In the genomic region with DNA sequence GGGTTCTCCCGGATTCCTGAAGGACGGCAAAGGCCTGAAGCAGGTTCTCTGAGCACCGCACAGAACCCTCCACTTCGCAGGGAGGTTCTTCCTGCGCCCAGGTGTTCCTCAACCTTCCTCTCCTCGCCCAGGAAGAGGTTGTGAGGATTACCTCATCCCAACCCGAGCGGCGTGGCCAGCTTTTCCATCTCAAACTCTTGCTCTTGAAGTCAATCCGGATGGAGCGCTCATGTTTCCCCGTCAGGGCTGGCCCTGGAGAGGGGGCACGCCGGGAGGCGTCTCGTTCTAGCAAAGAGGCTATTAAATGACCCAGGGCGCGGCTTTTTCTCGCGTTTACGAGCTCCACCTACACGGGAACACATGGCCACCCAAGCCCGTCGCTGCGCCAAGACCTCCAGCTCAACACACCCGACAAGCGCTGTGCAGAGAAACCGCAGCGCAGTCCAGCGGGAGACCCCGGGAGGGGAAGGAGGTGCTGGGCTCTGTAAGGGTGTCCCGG, we compare ENCODE assay signal across 1 cellular context.
A peak's percentile ranks its signal among the peaks of the same experiment; 100 is the strongest.
TF ChIP-seq lines count a peak whose summit lies in the region.

No MANE protein-coding gene starts in this region.

TF ChIP-seq in K562, 482 proteins besides CTCF, POLR2A, EP300 and RAD21 (continued from another document and continues in another):
- TF ChIP-seq, protein P1, sequence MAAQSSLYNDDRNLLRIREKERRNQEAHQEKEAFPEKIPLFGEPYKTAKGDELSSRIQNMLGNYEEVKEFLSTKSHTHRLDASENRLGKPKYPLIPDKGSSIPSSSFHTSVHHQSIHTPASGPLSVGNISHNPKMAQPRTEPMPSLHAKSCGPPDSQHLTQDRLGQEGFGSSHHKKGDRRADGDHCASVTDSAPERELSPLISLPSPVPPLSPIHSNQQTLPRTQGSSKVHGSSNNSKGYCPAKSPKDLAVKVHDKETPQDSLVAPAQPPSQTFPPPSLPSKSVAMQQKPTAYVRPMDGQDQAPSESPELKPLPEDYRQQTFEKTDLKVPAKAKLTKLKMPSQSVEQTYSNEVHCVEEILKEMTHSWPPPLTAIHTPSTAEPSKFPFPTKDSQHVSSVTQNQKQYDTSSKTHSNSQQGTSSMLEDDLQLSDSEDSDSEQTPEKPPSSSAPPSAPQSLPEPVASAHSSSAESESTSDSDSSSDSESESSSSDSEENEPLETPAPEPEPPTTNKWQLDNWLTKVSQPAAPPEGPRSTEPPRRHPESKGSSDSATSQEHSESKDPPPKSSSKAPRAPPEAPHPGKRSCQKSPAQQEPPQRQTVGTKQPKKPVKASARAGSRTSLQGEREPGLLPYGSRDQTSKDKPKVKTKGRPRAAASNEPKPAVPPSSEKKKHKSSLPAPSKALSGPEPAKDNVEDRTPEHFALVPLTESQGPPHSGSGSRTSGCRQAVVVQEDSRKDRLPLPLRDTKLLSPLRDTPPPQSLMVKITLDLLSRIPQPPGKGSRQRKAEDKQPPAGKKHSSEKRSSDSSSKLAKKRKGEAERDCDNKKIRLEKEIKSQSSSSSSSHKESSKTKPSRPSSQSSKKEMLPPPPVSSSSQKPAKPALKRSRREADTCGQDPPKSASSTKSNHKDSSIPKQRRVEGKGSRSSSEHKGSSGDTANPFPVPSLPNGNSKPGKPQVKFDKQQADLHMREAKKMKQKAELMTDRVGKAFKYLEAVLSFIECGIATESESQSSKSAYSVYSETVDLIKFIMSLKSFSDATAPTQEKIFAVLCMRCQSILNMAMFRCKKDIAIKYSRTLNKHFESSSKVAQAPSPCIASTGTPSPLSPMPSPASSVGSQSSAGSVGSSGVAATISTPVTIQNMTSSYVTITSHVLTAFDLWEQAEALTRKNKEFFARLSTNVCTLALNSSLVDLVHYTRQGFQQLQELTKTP (IDR thresholded peaks at IDR 0.05; ENCODE audit: low read depth in 1 of 2, partially characterized antibody in 2 of 2), result peak in 1 of 2 experiments; percentile 76
- TF ChIP-seq HMGN3 (IDR thresholded peaks at IDR 0.05; ENCODE audit: borderline replicate concordance, extremely low read depth, insufficient read length, low read depth, low read length) (no peak), TOE1 (IDR thresholded peaks at IDR 0.05; ENCODE audit: borderline replicate concordance) (0 out of 2 replicates have a peak, but pooled peaks have one; percentile 19), TOE1 (CRISPR knock-in tag; IDR thresholded peaks at IDR 0.05; ENCODE audit: borderline replicate concordance, low read depth) (no peak), RBFOX2 (IDR thresholded peaks at IDR 0.05; ENCODE audit: low read depth, low read length) (no peak), FOSL1 (tag; conservative IDR thresholded peaks at IDR 0.05) (0 out of 2 replicates have a peak, but pooled peaks have one; percentile 16), NR2C2 (CRISPR knock-in tag; IDR thresholded peaks at IDR 0.05) (peak; percentile 42; the same call in 1 of the 2 replicates), NR2C2 (tag; IDR thresholded peaks at IDR 0.05) (no peak), MYC (IDR thresholded peaks at IDR 0.05; ENCODE audit: low read depth, low read length) (peak; percentile 12; the same call in 1 of the 2 replicates), MYC (CRISPR knock-in tag; IDR thresholded peaks at IDR 0.05; ENCODE audit: borderline replicate concordance, low read depth) (peak; percentile 61; the same call in 1 of the 2 replicates), MTA1 (IDR thresholded peaks at IDR 0.05; ENCODE audit: borderline replicate concordance) (0 out of 2 replicates have a peak, but pooled peaks have one; percentile 67), BRCA1 (IDR thresholded peaks at IDR 0.05) (no peak), BRCA1 (CRISPR knock-in tag; IDR thresholded peaks at IDR 0.05) (no peak), ZNF785 (CRISPR knock-in tag; IDR thresholded peaks at IDR 0.05) (no peak), CHD2 (IDR thresholded peaks at IDR 0.05; ENCODE audit: low read depth, low read length) (peak; percentile 59; the same call in 1 of the 2 replicates), TEAD4 (IDR thresholded peaks at IDR 0.05; ENCODE audit: low read length) (0 out of 2 replicates have a peak, but pooled peaks have one; percentile 4), TEAD4 (CRISPR knock-in tag; IDR thresholded peaks at IDR 0.05; ENCODE audit: borderline replicate concordance) (no peak), HOXB6 (CRISPR knock-in tag; IDR thresholded peaks at IDR 0.05; ENCODE audit: borderline replicate concordance) (no peak), PHF8 (IDR thresholded peaks at IDR 0.05; ENCODE audit: borderline replicate concordance, low read length) (peak; percentile 68; the same call in 1 of the 2 replicates)
- TF ChIP-seq, protein P2, sequence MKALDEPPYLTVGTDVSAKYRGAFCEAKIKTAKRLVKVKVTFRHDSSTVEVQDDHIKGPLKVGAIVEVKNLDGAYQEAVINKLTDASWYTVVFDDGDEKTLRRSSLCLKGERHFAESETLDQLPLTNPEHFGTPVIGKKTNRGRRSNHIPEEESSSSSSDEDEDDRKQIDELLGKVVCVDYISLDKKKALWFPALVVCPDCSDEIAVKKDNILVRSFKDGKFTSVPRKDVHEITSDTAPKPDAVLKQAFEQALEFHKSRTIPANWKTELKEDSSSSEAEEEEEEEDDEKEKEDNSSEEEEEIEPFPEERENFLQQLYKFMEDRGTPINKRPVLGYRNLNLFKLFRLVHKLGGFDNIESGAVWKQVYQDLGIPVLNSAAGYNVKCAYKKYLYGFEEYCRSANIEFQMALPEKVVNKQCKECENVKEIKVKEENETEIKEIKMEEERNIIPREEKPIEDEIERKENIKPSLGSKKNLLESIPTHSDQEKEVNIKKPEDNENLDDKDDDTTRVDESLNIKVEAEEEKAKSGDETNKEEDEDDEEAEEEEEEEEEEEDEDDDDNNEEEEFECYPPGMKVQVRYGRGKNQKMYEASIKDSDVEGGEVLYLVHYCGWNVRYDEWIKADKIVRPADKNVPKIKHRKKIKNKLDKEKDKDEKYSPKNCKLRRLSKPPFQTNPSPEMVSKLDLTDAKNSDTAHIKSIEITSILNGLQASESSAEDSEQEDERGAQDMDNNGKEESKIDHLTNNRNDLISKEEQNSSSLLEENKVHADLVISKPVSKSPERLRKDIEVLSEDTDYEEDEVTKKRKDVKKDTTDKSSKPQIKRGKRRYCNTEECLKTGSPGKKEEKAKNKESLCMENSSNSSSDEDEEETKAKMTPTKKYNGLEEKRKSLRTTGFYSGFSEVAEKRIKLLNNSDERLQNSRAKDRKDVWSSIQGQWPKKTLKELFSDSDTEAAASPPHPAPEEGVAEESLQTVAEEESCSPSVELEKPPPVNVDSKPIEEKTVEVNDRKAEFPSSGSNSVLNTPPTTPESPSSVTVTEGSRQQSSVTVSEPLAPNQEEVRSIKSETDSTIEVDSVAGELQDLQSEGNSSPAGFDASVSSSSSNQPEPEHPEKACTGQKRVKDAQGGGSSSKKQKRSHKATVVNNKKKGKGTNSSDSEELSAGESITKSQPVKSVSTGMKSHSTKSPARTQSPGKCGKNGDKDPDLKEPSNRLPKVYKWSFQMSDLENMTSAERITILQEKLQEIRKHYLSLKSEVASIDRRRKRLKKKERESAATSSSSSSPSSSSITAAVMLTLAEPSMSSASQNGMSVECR (CRISPR knock-in tag; IDR thresholded peaks at IDR 0.05), result peak; percentile 42; the same call in 1 of the 2 replicates
- TF ChIP-seq, protein P3, sequence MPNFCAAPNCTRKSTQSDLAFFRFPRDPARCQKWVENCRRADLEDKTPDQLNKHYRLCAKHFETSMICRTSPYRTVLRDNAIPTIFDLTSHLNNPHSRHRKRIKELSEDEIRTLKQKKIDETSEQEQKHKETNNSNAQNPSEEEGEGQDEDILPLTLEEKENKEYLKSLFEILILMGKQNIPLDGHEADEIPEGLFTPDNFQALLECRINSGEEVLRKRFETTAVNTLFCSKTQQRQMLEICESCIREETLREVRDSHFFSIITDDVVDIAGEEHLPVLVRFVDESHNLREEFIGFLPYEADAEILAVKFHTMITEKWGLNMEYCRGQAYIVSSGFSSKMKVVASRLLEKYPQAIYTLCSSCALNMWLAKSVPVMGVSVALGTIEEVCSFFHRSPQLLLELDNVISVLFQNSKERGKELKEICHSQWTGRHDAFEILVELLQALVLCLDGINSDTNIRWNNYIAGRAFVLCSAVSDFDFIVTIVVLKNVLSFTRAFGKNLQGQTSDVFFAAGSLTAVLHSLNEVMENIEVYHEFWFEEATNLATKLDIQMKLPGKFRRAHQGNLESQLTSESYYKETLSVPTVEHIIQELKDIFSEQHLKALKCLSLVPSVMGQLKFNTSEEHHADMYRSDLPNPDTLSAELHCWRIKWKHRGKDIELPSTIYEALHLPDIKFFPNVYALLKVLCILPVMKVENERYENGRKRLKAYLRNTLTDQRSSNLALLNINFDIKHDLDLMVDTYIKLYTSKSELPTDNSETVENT (CRISPR knock-in tag; IDR thresholded peaks at IDR 0.05), result 0 out of 2 replicates have a peak, but pooled peaks have one; percentile 22
- TF ChIP-seq, protein P4, sequence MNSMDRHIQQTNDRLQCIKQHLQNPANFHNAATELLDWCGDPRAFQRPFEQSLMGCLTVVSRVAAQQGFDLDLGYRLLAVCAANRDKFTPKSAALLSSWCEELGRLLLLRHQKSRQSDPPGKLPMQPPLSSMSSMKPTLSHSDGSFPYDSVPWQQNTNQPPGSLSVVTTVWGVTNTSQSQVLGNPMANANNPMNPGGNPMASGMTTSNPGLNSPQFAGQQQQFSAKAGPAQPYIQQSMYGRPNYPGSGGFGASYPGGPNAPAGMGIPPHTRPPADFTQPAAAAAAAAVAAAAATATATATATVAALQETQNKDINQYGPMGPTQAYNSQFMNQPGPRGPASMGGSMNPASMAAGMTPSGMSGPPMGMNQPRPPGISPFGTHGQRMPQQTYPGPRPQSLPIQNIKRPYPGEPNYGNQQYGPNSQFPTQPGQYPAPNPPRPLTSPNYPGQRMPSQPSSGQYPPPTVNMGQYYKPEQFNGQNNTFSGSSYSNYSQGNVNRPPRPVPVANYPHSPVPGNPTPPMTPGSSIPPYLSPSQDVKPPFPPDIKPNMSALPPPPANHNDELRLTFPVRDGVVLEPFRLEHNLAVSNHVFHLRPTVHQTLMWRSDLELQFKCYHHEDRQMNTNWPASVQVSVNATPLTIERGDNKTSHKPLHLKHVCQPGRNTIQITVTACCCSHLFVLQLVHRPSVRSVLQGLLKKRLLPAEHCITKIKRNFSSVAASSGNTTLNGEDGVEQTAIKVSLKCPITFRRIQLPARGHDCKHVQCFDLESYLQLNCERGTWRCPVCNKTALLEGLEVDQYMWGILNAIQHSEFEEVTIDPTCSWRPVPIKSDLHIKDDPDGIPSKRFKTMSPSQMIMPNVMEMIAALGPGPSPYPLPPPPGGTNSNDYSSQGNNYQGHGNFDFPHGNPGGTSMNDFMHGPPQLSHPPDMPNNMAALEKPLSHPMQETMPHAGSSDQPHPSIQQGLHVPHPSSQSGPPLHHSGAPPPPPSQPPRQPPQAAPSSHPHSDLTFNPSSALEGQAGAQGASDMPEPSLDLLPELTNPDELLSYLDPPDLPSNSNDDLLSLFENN (IDR thresholded peaks at IDR 0.05; ENCODE audit: low read depth in 2 of 2, low read length in 2 of 2), result peak in 1 of 2 experiments; percentile 35; a peak in 1 of 4 replicates
- TF ChIP-seq, protein P5, sequence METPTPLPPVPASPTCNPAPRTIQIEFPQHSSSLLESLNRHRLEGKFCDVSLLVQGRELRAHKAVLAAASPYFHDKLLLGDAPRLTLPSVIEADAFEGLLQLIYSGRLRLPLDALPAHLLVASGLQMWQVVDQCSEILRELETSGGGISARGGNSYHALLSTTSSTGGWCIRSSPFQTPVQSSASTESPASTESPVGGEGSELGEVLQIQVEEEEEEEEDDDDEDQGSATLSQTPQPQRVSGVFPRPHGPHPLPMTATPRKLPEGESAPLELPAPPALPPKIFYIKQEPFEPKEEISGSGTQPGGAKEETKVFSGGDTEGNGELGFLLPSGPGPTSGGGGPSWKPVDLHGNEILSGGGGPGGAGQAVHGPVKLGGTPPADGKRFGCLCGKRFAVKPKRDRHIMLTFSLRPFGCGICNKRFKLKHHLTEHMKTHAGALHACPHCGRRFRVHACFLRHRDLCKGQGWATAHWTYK (CRISPR knock-in tag; IDR thresholded peaks at IDR 0.05), result no peak
- TF ChIP-seq, protein P6, sequence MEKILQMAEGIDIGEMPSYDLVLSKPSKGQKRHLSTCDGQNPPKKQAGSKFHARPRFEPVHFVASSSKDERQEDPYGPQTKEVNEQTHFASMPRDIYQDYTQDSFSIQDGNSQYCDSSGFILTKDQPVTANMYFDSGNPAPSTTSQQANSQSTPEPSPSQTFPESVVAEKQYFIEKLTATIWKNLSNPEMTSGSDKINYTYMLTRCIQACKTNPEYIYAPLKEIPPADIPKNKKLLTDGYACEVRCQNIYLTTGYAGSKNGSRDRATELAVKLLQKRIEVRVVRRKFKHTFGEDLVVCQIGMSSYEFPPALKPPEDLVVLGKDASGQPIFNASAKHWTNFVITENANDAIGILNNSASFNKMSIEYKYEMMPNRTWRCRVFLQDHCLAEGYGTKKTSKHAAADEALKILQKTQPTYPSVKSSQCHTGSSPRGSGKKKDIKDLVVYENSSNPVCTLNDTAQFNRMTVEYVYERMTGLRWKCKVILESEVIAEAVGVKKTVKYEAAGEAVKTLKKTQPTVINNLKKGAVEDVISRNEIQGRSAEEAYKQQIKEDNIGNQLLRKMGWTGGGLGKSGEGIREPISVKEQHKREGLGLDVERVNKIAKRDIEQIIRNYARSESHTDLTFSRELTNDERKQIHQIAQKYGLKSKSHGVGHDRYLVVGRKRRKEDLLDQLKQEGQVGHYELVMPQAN (IDR thresholded peaks at IDR 0.05; ENCODE audit: borderline replicate concordance), result peak; percentile 82
- TF ChIP-seq, protein P7, sequence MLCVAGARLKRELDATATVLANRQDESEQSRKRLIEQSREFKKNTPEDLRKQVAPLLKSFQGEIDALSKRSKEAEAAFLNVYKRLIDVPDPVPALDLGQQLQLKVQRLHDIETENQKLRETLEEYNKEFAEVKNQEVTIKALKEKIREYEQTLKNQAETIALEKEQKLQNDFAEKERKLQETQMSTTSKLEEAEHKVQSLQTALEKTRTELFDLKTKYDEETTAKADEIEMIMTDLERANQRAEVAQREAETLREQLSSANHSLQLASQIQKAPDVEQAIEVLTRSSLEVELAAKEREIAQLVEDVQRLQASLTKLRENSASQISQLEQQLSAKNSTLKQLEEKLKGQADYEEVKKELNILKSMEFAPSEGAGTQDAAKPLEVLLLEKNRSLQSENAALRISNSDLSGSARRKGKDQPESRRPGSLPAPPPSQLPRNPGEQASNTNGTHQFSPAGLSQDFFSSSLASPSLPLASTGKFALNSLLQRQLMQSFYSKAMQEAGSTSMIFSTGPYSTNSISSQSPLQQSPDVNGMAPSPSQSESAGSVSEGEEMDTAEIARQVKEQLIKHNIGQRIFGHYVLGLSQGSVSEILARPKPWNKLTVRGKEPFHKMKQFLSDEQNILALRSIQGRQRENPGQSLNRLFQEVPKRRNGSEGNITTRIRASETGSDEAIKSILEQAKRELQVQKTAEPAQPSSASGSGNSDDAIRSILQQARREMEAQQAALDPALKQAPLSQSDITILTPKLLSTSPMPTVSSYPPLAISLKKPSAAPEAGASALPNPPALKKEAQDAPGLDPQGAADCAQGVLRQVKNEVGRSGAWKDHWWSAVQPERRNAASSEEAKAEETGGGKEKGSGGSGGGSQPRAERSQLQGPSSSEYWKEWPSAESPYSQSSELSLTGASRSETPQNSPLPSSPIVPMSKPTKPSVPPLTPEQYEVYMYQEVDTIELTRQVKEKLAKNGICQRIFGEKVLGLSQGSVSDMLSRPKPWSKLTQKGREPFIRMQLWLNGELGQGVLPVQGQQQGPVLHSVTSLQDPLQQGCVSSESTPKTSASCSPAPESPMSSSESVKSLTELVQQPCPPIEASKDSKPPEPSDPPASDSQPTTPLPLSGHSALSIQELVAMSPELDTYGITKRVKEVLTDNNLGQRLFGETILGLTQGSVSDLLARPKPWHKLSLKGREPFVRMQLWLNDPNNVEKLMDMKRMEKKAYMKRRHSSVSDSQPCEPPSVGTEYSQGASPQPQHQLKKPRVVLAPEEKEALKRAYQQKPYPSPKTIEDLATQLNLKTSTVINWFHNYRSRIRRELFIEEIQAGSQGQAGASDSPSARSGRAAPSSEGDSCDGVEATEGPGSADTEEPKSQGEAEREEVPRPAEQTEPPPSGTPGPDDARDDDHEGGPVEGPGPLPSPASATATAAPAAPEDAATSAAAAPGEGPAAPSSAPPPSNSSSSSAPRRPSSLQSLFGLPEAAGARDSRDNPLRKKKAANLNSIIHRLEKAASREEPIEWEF (CRISPR knock-in tag; IDR thresholded peaks at IDR 0.05), result no peak
